ENCODE assay signal across 22 cellular contexts in the genomic region with DNA sequence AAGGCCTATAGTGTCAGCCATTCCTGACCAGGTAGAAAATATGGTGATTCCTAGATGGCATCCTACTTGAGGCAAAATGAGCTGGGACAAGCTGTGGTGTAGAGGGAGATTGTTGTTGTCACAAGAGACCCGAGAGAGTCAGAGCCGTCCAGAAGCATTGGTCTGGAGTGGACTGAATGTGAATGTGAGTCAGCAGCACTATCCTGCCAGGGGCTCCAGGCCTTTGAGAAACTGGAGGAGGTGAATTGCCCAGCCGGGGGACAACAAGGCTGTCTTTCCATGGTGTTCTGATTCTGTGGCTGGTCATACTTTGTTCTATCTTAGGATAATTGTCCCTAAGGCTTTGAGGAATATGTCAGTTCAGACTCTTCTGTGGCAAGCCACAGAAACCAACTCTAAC. TPM values are rescaled to one million over a fixed set of nuclear protein-coding genes. Genes with fewer than 3 reads are reported as not detected.
DNase-seq lines count a peak whose midpoint lies in the region; ATAC-seq, FAIRE-seq and TF ChIP-seq lines count a peak whose summit lies in the region.
"Had no signal": no experiment of that assay in that cellular context is flagged by ENCODE, and none has a peak within 500 bp of the region (broad histone marks: within the 10 kb centered on the region; RNA-seq: fewer than 3 reads in every experiment).

No MANE protein-coding gene starts in this region.

- H3K4me2 ChIP-seq in K562 (ENCODE audit: insufficient read depth, low read length), result no peak overlapping the region
- H3K4me2 ChIP-seq: SK-N-SH had no signal

- no peak overlapping the region for H3K27ac Mint-ChIP-seq in effector memory CD8-positive, alpha-beta T cell
- H3K27ac Mint-ChIP-seq: activated CD4-positive, alpha-beta T cell treated with anti-CD3 and anti-CD28 coated beads for 36 hours had no signal

- no peaks in the 10 kb centered on the region for H4K20me1 ChIP-seq in K562 (replicated peaks; ENCODE audit: control insufficient read depth, insufficient read depth, low read length)

- H3K36me3 ChIP-seq in K562 (ENCODE audit: control insufficient read depth, insufficient read depth, low read length) (no peaks in the 10 kb centered on the region), sigmoid colon (no peaks in the 10 kb centered on the region)
- H3K36me3 ChIP-seq: lower lobe of right lung, vagina had no signal

- no peak for TF ChIP-seq EP300 in K562 (IDR thresholded peaks at IDR 0.05; ENCODE audit: low read length)
- TF ChIP-seq EP300 in sigmoid colon (IDR thresholded peaks at IDR 0.05), result no peak

- H3K27ac ChIP-seq in K562 (ENCODE audit: extremely low read depth, low read depth, low read length) (no peak overlapping the region), sigmoid colon (peak overlapping the region in 1 of 4 donors; percentile 12)
- H3K27ac ChIP-seq: body of pancreas, lower lobe of right lung, vagina had no signal

- in situ Hi-C loops in K562 (cut with MboI), result no loop called here
- in situ Hi-C loops in G401 (cut with HindIII; ENCODE audit: low sequenced_read_pairs), result no loop called here

- H3K36me3 Mint-ChIP-seq in effector memory CD8-positive, alpha-beta T cell (ENCODE audit: insufficient read depth), result peaks cover 5% of the 10 kb centered on the region

- H3K9me3 ChIP-seq in K562 (replicated peaks; ENCODE audit: control insufficient read depth, insufficient read depth, low read depth, low read length), result no peaks in the 10 kb centered on the region
- H3K9me3 ChIP-seq in sigmoid colon, result no peaks in the 10 kb centered on the region
- H3K9me3 ChIP-seq: body of pancreas, lower lobe of right lung, SK-N-SH, vagina had no signal

- H3K27me3 ChIP-seq in K562 (ENCODE audit: control insufficient read depth in 2 of 2, insufficient read depth in 2 of 2, low read length in 2 of 2) (no peaks in the 10 kb centered on the region), sigmoid colon (no peaks in the 10 kb centered on the region)
- H3K27me3 ChIP-seq: body of pancreas, vagina had no signal

- FAIRE-seq in H54 (lab: Jason Lieb, UNC) (peak; percentile 52), K562 (lab: Jason Lieb, UNC) (no peak)
- FAIRE-seq: G401.6 had no signal

- TF ChIP-seq POLR2A in H54 (IDR thresholded peaks at IDR 0.05; ENCODE audit: low read depth, low read length) (no peak), K562 (conservative IDR thresholded peaks at IDR 0.05) (no peak), sigmoid colon (IDR thresholded peaks at IDR 0.05) (no peak)

- peak; percentile 29; the same call in 2 of the 3 replicates for ATAC-seq in K562
- ATAC-seq in effector memory CD8-positive, alpha-beta T cell (replicated peaks), result no peak
- ATAC-seq: activated CD4-positive, alpha-beta T cell treated with anti-CD3 and anti-CD28 coated beads for 36 hours; body of pancreas; lower lobe of right lung; naive thymus-derived CD8-positive, alpha-beta T cell; stimulated activated naive CD8-positive, alpha-beta T cell treated with anti-CD3 and anti-CD28 coated beads, Interleukin-15, Interleukin-2, amounts not matched to agents 100 U/mL and 50 U/mL, for 24 hours had no signal

- DNase-seq in A172 (ENCODE audit: low spot score) (peak; percentile 59), H54 (ENCODE audit: insufficient read length, low spot score) (peak; percentile 28), K562 (ENCODE audit: extremely low read depth in 1 of 4, low spot score in 3 of 4) (peak in 1 of 4 experiments; percentile 19), iris pigment epithelial cell (ENCODE audit: low read depth) (peak; percentile 80), sigmoid colon (no peak), SHP77 (lab: John Stamatoyannopoulos, UW) (no peak), G401 (ENCODE audit: low spot score) (no peak)
- DNase-seq in effector memory CD8-positive, alpha-beta T cell, result no peak
- DNase-seq: activated CD4-positive, alpha-beta T cell treated with anti-CD3 and anti-CD28 coated beads for 36 hours; activated CD8-positive, alpha-beta memory T cell treated with anti-CD3 and anti-CD28 coated beads, Interleukin-2, amount 50 U/mL, for 4 hours; activated naive CD4-positive, alpha-beta T cell; body of pancreas; lower lobe of right lung; MM.1S; naive thymus-derived CD8-positive, alpha-beta T cell; NCI-H2029; NCI-H510A; SK-N-SH; stimulated activated CD4-positive, alpha-beta T cell treated with anti-CD3 and anti-CD28 coated beads, Interleukin-12 subunit alpha, Interleukin-12 subunit beta, amount 100 ng/mL, for 4 hours; stimulated activated naive CD8-positive, alpha-beta T cell treated with anti-CD3 and anti-CD28 coated beads, Interleukin-15, Interleukin-2, amounts not matched to agents 100 U/mL and 50 U/mL, for 24 hours had no signal

- no peak overlapping the region for H3K4me3 Mint-ChIP-seq in effector memory CD8-positive, alpha-beta T cell
- H3K4me3 Mint-ChIP-seq: activated CD4-positive, alpha-beta T cell treated with anti-CD3 and anti-CD28 coated beads for 36 hours; naive thymus-derived CD8-positive, alpha-beta T cell had no signal

- TF ChIP-seq RAD21 in K562 (CRISPR knock-in tag; conservative IDR thresholded peaks at IDR 0.05 in 1 of 2, IDR thresholded peaks at IDR 0.05 in 1 of 2), result no peak

- no peak for TF ChIP-seq CTCF in K562 (IDR thresholded peaks at IDR 0.05 in 2 of 3, conservative IDR thresholded peaks at IDR 0.05 in 1 of 3; ENCODE audit: insufficient read depth in 2 of 3, low read depth in 1 of 3, low read length in 3 of 3)
- TF ChIP-seq CTCF in sigmoid colon (IDR thresholded peaks at IDR 0.05), result no peak

- peak overlapping the region; percentile 54; the same call in 1 of the 2 replicates for H2AFZ ChIP-seq in K562 (ENCODE audit: low read depth, low read length)

- no peak overlapping the region for H3K4me3 ChIP-seq in K562
- H3K4me3 ChIP-seq in sigmoid colon, result no peak overlapping the region
- H3K4me3 ChIP-seq: body of pancreas, lower lobe of right lung, vagina had no signal

- no peak overlapping the region for H3K9ac ChIP-seq in K562 (ENCODE audit: insufficient read depth in 1 of 2, low read depth in 2 of 2, low read length in 2 of 2)
- H3K9ac ChIP-seq: SK-N-SH had no signal

- H3K27me3 Mint-ChIP-seq in effector memory CD8-positive, alpha-beta T cell, result no peaks in the 10 kb centered on the region
- H3K27me3 Mint-ChIP-seq: activated CD4-positive, alpha-beta T cell treated with anti-CD3 and anti-CD28 coated beads for 36 hours had no signal

- BruUV-seq in K562 (replicated peaks; lab: Mats Ljungman, UMichigan), result no TSS peak

- CTCF ChIA-PET in K562 (lab: Yijun Ruan, JAX; ENCODE audit: low intra/inter-chr PET ratio), result no interaction called here

- no peaks in the 10 kb centered on the region for H3K79me2 ChIP-seq in K562 (ENCODE audit: control insufficient read depth, insufficient read depth, low read length)

- H3K9me1 ChIP-seq in K562 (ENCODE audit: control insufficient read depth, insufficient read depth, low read length), result no peaks in the 10 kb centered on the region

- H3K4me1 Mint-ChIP-seq in effector memory CD8-positive, alpha-beta T cell (ENCODE audit: low read depth in 2 of 2), result peaks cover 0 to 3% of the 10 kb centered on the region in 2 donors
- H3K4me1 Mint-ChIP-seq: activated CD4-positive, alpha-beta T cell treated with anti-CD3 and anti-CD28 coated beads for 36 hours; naive thymus-derived CD8-positive, alpha-beta T cell had no signal

- 26% methylated on average over 3 of the region's 3 CpGs for WGBS in K562 (ENCODE audit: insufficient coverage, low coverage, missing lambda C conversion rate)
- WGBS in sigmoid colon, 2 donors, result 91 to 93% methylated on average over 3 of the region's 3 CpGs

- POLR2A ChIA-PET in K562 (lab: Yijun Ruan, JAX), result interaction anchor here (0.6 to 1.2 kb wide), 3 partner anchors 8 to 29 kb away, joined by 3 to 4 read pairs (median 3); a partner anchor contains a TSS

- intact Hi-C loops in K562 (cut with micrococcal nuclease) (no loop called here), sigmoid colon (cut with DNase I) (no loop called here)

- peaks cover 3 to 24% of the 10 kb centered on the region in 2 experiments; a peak in 4 of 5 replicates for H3K4me1 ChIP-seq in K562 (replicated peaks in 1 of 2; ENCODE audit: control insufficient read depth in 2 of 2, insufficient read depth in 2 of 2, low read length in 2 of 2)
- no peaks in the 10 kb centered on the region for H3K4me1 ChIP-seq in sigmoid colon
- H3K4me1 ChIP-seq: lower lobe of right lung had no signal

- H3K9me3 Mint-ChIP-seq in effector memory CD8-positive, alpha-beta T cell, result no peaks in the 10 kb centered on the region
- H3K9me3 Mint-ChIP-seq: naive thymus-derived CD8-positive, alpha-beta T cell had no signal

RNA-seq across cellular contexts. Expression of a gene that starts 29.4 kb away (rescaled TPM):
- 17.6 and 23.2 TPM in 2 replicates for total RNA-seq in A172 (2014; rRNA removed; shearing (Covaris generic))
- 11.0 and 50.4 TPM in 2 replicates for total RNA-seq in K562 (2011; cell fraction: chromatin; rRNA removed; ENCODE audit: low replicate concordance)
- 13.0 and 13.6 TPM in 2 replicates for total RNA-seq in K562 (2011; cell fraction: nucleolus; rRNA removed)
- 19.3 and 21.9 TPM in 2 replicates for total RNA-seq in K562 (2011; cell fraction: nucleoplasm; rRNA removed)
- total RNA-seq in K562 (2014; rRNA removed), result 7.1 and 9.3 TPM in 2 replicates
- 11.6 and 14.7 TPM in 2 replicates for total RNA-seq in K562 (2014; rRNA removed; fragmentation: Illumina TruSeq; extraction: Trizol)
- 10.3 and 13.1 TPM in 2 replicates for total RNA-seq in K562 (2015; rRNA removed; fragmentation: Illumina TruSeq; extraction: Trizol)
- total RNA-seq in K562 (2021), result 5.9 and 7.4 TPM in 2 replicates
- polyA plus RNA-seq in K562 (2011; rRNA removed), result 6.3 and 7.5 TPM in 2 replicates
- polyA plus RNA-seq in K562 (2011; cell fraction: cytosol; rRNA removed), result 1.5 and 3.2 TPM in 2 replicates
- polyA plus RNA-seq in K562 (2011; cell fraction: nucleus; rRNA removed), result 6.9 and 8.7 TPM in 2 replicates
- 6.0 and 9.5 TPM in 2 replicates for polyA plus RNA-seq in K562 (2012)
- 7.3 and 9.8 TPM in 2 replicates for polyA plus RNA-seq in K562 (2014; fragmentation: Illumina TruSeq; extraction: Trizol)
- polyA plus RNA-seq in K562 (2014; fragmentation: Nextera tagmentation; extraction: Ambion mirVana), result 1 to 10 TPM; 1.7 to 2.2 TPM
- 3.2 and 7.7 TPM in 2 replicates for polyA plus RNA-seq in K562 (2014; rRNA removed)
- 23.6 and 24.8 TPM in 2 replicates for polyA minus RNA-seq in K562 (2011; rRNA and poly(A)+ RNA removed)
- 5.6 and 7.8 TPM in 2 replicates for polyA minus RNA-seq in K562 (2011; cell fraction: cytosol; rRNA and poly(A)+ RNA removed)
- polyA minus RNA-seq in K562 (2011; cell fraction: nucleus; rRNA and poly(A)+ RNA removed), result 7.0 and 11.0 TPM in 2 replicates
- total RNA-seq in sigmoid colon, result 10 to 100 TPM in 2 of 4 donors, 1 to 10 TPM in 2; 7.1 to 16.6 (median 10.4) TPM
- 10 to 100 TPM in 1 of 3 donors, 1 to 10 TPM in 2; 3.0 to 13.6 (median 5.5) TPM for polyA plus RNA-seq in sigmoid colon
- 9.8 and 13.5 TPM in 2 replicates for total RNA-seq in G401 (2014; rRNA removed; shearing (Covaris generic))

RNA-seq across cellular contexts. Expression of a gene that starts 34.8 kb away (rescaled TPM):
- total RNA-seq in A172 (2014; rRNA removed; shearing (Covaris generic)), result 6.4 and 8.8 TPM in 2 replicates
- 5.5 and 6.6 TPM in 2 replicates for total RNA-seq in K562 (2011; cell fraction: chromatin; rRNA removed; ENCODE audit: low replicate concordance)
- total RNA-seq in K562 (2011; cell fraction: nucleolus; rRNA removed), result 7.0 and 7.8 TPM in 2 replicates
- total RNA-seq in K562 (2011; cell fraction: nucleoplasm; rRNA removed), result 8.7 and 10.4 TPM in 2 replicates
- total RNA-seq in K562 (2014; rRNA removed) (10.0 and 11.3 TPM in 2 replicates), K562 (2014; rRNA removed; fragmentation: Illumina TruSeq; extraction: Trizol) (23.9 and 25.8 TPM in 2 replicates), K562 (2015; rRNA removed; fragmentation: Illumina TruSeq; extraction: Trizol) (19.9 and 22.9 TPM in 2 replicates), K562 (2021) (40.4 and 41.2 TPM in 2 replicates), sigmoid colon (1 to 10 TPM; 1.1 to 8.2 (median 5.1) TPM)
- polyA plus RNA-seq in K562 (2011; rRNA removed) (17.4 and 30.2 TPM in 2 replicates), K562 (2014; fragmentation: Illumina TruSeq; extraction: Trizol) (37.2 and 37.4 TPM in 2 replicates), K562 (2014; fragmentation: Nextera tagmentation; extraction: Ambion mirVana) (10 to 100 TPM in 1 of 2 experiments, 1 to 10 TPM in 1; 7.8 to 15.1 TPM), K562 (2014; rRNA removed) (36.8 and 43.3 TPM in 2 replicates), sigmoid colon (10 to 100 TPM; 21.0 to 38.3 (median 22.7) TPM)
- 16.3 and 18.5 TPM in 2 replicates for polyA plus RNA-seq in K562 (2011; cell fraction: cytosol; rRNA removed)
- 8.4 and 10.7 TPM in 2 replicates for polyA plus RNA-seq in K562 (2011; cell fraction: nucleus; rRNA removed)
- 20.4 and 34.0 TPM in 2 replicates for polyA plus RNA-seq in K562 (2012)
- polyA minus RNA-seq in K562 (2011; rRNA and poly(A)+ RNA removed), result 23.2 and 31.5 TPM in 2 replicates
- polyA minus RNA-seq in K562 (2011; cell fraction: cytosol; rRNA and poly(A)+ RNA removed), result 4.6 and 13.6 TPM in 2 replicates
- polyA minus RNA-seq in K562 (2011; cell fraction: nucleus; rRNA and poly(A)+ RNA removed), result 6.1 and 7.0 TPM in 2 replicates
- total RNA-seq in G401 (2014; rRNA removed; shearing (Covaris generic)), result 21.8 and 32.5 TPM in 2 replicates

Comparison
In these comparisons a context has a peak if more than half of its experiments do, and no peak if none do; other contexts are left out.
1. DNase-seq: peak in A172 (single experiment), H54 (single experiment) and iris pigment epithelial cell (single experiment); none in sigmoid colon (single experiment), SHP77 (0 of 2), G401 (single experiment) and effector memory CD8-positive, alpha-beta T cell (0 of 3).